Comparison of ENCODE assay signal across 1 cellular context in the genomic region with DNA sequence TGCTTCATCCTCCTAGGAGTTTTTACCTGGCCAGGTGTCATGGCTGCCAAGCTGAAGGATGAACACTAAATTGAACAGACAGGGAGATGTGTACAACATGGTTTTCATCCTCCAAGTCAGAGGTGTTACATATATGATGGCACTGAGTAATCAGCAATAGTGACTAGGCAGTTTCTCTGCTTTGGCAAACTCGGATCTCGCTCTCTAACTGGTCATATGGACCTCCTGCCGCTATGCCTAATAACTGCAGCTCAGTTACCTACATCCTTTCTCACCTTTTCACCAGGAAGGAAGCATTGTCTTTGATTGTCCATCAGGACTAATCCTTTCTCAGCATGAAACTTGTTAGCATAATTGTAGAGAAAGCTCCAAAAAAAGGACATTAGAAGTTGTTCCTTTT.
TF ChIP-seq lines count a peak whose summit lies in the region.

No MANE protein-coding gene starts in this region.

TF ChIP-seq in HCT116, 20 proteins besides CTCF, POLR2A, EP300 and RAD21 (continued from another document):
- TF ChIP-seq, protein P1, sequence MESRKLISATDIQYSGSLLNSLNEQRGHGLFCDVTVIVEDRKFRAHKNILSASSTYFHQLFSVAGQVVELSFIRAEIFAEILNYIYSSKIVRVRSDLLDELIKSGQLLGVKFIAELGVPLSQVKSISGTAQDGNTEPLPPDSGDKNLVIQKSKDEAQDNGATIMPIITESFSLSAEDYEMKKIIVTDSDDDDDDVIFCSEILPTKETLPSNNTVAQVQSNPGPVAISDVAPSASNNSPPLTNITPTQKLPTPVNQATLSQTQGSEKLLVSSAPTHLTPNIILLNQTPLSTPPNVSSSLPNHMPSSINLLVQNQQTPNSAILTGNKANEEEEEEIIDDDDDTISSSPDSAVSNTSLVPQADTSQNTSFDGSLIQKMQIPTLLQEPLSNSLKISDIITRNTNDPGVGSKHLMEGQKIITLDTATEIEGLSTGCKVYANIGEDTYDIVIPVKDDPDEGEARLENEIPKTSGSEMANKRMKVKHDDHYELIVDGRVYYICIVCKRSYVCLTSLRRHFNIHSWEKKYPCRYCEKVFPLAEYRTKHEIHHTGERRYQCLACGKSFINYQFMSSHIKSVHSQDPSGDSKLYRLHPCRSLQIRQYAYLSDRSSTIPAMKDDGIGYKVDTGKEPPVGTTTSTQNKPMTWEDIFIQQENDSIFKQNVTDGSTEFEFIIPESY (IDR thresholded peaks at IDR 0.05; ENCODE audit: extremely low read depth, insufficient replicate concordance, low read length), result no peak
- TF ChIP-seq SIN3A (IDR thresholded peaks at IDR 0.05; ENCODE audit: low read depth), result no peak
- TF ChIP-seq ZFX (IDR thresholded peaks at IDR 0.05), result no peak
- TF ChIP-seq, protein P2, sequence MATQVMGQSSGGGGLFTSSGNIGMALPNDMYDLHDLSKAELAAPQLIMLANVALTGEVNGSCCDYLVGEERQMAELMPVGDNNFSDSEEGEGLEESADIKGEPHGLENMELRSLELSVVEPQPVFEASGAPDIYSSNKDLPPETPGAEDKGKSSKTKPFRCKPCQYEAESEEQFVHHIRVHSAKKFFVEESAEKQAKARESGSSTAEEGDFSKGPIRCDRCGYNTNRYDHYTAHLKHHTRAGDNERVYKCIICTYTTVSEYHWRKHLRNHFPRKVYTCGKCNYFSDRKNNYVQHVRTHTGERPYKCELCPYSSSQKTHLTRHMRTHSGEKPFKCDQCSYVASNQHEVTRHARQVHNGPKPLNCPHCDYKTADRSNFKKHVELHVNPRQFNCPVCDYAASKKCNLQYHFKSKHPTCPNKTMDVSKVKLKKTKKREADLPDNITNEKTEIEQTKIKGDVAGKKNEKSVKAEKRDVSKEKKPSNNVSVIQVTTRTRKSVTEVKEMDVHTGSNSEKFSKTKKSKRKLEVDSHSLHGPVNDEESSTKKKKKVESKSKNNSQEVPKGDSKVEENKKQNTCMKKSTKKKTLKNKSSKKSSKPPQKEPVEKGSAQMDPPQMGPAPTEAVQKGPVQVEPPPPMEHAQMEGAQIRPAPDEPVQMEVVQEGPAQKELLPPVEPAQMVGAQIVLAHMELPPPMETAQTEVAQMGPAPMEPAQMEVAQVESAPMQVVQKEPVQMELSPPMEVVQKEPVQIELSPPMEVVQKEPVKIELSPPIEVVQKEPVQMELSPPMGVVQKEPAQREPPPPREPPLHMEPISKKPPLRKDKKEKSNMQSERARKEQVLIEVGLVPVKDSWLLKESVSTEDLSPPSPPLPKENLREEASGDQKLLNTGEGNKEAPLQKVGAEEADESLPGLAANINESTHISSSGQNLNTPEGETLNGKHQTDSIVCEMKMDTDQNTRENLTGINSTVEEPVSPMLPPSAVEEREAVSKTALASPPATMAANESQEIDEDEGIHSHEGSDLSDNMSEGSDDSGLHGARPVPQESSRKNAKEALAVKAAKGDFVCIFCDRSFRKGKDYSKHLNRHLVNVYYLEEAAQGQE (IDR thresholded peaks at IDR 0.05; ENCODE audit: low read depth), result no peak
- TF ChIP-seq, protein P3, sequence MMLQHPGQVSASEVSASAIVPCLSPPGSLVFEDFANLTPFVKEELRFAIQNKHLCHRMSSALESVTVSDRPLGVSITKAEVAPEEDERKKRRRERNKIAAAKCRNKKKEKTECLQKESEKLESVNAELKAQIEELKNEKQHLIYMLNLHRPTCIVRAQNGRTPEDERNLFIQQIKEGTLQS (IDR thresholded peaks at IDR 0.05), result no peak
